10 cellular contexts compared by ENCODE assay signal in the genomic region with DNA sequence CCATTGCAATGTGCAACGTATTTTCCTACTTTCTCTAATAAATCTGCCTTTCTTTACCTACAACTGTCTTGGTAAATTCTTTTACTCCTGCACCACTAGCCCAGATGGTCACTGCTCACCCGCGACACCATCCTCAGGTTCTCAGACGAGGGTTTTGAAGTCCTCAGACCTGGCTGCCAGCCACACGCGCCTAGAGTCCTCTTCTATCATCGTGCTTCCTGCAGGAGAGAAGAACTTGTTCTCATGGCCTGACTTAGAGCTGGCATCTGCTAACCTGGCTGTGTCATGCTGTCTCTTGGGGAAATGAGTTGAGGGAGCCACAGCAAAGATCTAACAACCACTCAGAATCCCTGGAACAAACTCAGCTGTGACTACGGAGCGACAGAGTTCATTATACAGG. TPM values are rescaled to one million over a fixed set of nuclear protein-coding genes. Genes with fewer than 3 reads are reported as not detected.
A peak's percentile ranks its signal among the peaks of the same experiment; 100 is the strongest.
DNase-seq lines count a peak whose midpoint lies in the region.
"Had no signal": no experiment of that assay in that cellular context is flagged by ENCODE, and none has a peak within 500 bp of the region (broad histone marks: within the 10 kb centered on the region; RNA-seq: fewer than 3 reads in every experiment).

No MANE protein-coding gene starts in this region.

- H3K4me3 Mint-ChIP-seq in T-helper 2 cell treated with Interferon-gamma antibody and Interleukin-4, amounts not matched to agents 5 μg/mL and 100 μg/mL, for 36 hours, result no peak overlapping the region
- H3K4me3 Mint-ChIP-seq: CD4-positive, CD25-positive, alpha-beta regulatory T cell; GM23338 had no signal

- peaks cover 8% of the 10 kb centered on the region for H3K27me3 Mint-ChIP-seq in T-helper 2 cell treated with Interferon-gamma antibody and Interleukin-4, amounts not matched to agents 5 μg/mL and 100 μg/mL, for 36 hours (ENCODE audit: low read depth)

- no peak overlapping the region for H3K27ac Mint-ChIP-seq in T-helper 2 cell treated with Interferon-gamma antibody and Interleukin-4, amounts not matched to agents 5 μg/mL and 100 μg/mL, for 36 hours
- H3K27ac Mint-ChIP-seq: CD4-positive, CD25-positive, alpha-beta regulatory T cell; GM23338 had no signal

- H3K9me3 Mint-ChIP-seq in T-helper 2 cell treated with Interferon-gamma antibody and Interleukin-4, amounts not matched to agents 5 μg/mL and 100 μg/mL, for 36 hours, result no peaks in the 10 kb centered on the region
- H3K9me3 Mint-ChIP-seq: GM23338 had no signal

- DNase-seq in NCI-H2196 (lab: John Stamatoyannopoulos, UW; ENCODE audit: unreplicated experiment), result peak; percentile 16
- no peak for DNase-seq in NCI-H2196 treated with DMSO at 0.1 percent for 48 hours (lab: John Stamatoyannopoulos, UW; ENCODE audit: unreplicated experiment)
- DNase-seq in DMS 273 (lab: John Stamatoyannopoulos, UW; ENCODE audit: unreplicated experiment), result peak; percentile 21
- peak; percentile 10 for DNase-seq in G401 (ENCODE audit: low spot score)
- DNase-seq in pons (ENCODE audit: low spot score), result peak; percentile 27
- no peak for DNase-seq in NCI-H2107 treated with DMSO at 0.1 percent for 48 hours (lab: John Stamatoyannopoulos, UW; ENCODE audit: unreplicated experiment)
- no peak for DNase-seq in T-helper 2 cell treated with Interferon-gamma antibody and Interleukin-4, amounts not matched to agents 5 μg/mL and 100 μg/mL, for 36 hours (ENCODE audit: low spot score)
- DNase-seq: CD4-positive, CD25-positive, alpha-beta regulatory T cell; H7 had no signal

- no peaks in the 10 kb centered on the region for H3K4me1 Mint-ChIP-seq in T-helper 2 cell treated with Interferon-gamma antibody and Interleukin-4, amounts not matched to agents 5 μg/mL and 100 μg/mL, for 36 hours (ENCODE audit: low read depth)
- H3K4me1 Mint-ChIP-seq: CD4-positive, CD25-positive, alpha-beta regulatory T cell had no signal

- in situ Hi-C loops in G401 (cut with HindIII; ENCODE audit: low sequenced_read_pairs), result no loop called here

- H3K36me3 Mint-ChIP-seq in T-helper 2 cell treated with Interferon-gamma antibody and Interleukin-4, amounts not matched to agents 5 μg/mL and 100 μg/mL, for 36 hours (ENCODE audit: low read depth), result no peaks in the 10 kb centered on the region
- H3K36me3 Mint-ChIP-seq: CD4-positive, CD25-positive, alpha-beta regulatory T cell had no signal

RNA-seq across cellular contexts. Expression of gene PGBD5, which starts 30.3 kb away (rescaled TPM):
- 1.5 and 3.6 TPM in 2 replicates for total RNA-seq in G401 (2014; rRNA removed; shearing (Covaris generic))
- total RNA-seq: CD4-positive, CD25-positive, alpha-beta regulatory T cell had no signal

Comparison
In these comparisons a context has a peak if more than half of its experiments do, and no peak if none do; other contexts are left out.
1. DNase-seq: peak in NCI-H2196 (single experiment), DMS 273 (single experiment), G401 (single experiment) and pons (single experiment); none in NCI-H2196 treated with DMSO at 0.1 percent for 48 hours (single experiment), NCI-H2107 treated with DMSO at 0.1 percent for 48 hours (single experiment) and T-helper 2 cell treated with Interferon-gamma antibody and Interleukin-4, amounts not matched to agents 5 μg/mL and 100 μg/mL, for 36 hours (single experiment).